In the genomic region with DNA sequence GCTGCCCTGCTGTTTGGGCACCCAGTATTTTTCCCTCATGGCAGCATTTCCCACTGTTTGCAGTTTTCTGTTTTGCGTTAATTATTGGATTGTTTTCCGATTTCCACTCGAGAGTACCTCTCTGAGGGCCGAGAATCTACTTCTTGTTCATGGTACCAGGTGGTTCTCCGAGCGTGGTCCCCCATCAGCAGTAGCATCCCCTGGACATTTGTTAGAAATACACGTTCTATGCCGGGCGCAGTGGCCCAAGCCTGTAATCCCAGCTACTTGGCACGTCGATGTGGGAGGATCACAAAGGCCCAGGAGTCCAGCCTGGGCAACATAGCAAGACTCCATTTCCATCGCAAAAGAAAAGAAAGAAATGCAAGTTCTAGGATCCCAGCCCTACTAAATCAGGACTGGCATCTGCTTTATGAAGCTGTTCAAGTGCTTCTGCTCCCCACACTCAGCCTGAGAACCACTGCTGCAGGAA, we compare ENCODE assay signal across 8 cellular contexts. TPM values are rescaled to one million over a fixed set of nuclear protein-coding genes. Genes with fewer than 3 reads are reported as not detected.
A peak's percentile ranks its signal among the peaks of the same experiment; 100 is the strongest.
DNase-seq lines count a peak whose midpoint lies in the region; ATAC-seq lines count a peak whose summit lies in the region.

No MANE protein-coding gene starts in this region.

- peaks cover 37% of the 10 kb centered on the region for H3K36me3 ChIP-seq in iPS-15b (ENCODE audit: control insufficient read depth, insufficient read depth, low read length)

- H3K4me1 Mint-ChIP-seq in activated T-helper 1 cell treated with anti-CD3 and anti-CD28 coated beads, Interleukin-12 subunit alpha, Interleukin-12 subunit beta, Interleukin-2, Interleukin-4 antibody, amounts not matched to agents 30 ng/mL and 10 ng/mL and 1 ng/mL, durations not matched to agents 14 hours and 24 hours and 36 hours (ENCODE audit: low read depth): peaks cover 20% of the 10 kb centered on the region
- H3K4me1 Mint-ChIP-seq in stimulated activated naive CD8-positive, alpha-beta T cell treated with anti-CD3 and anti-CD28 coated beads, Interleukin-15, amount 100 ng/mL, for 72 hours: peaks cover 48% of the 10 kb centered on the region

- H3K27me3 ChIP-seq in iPS-15b (ENCODE audit: control insufficient read depth, insufficient read depth, low read length): no peaks in the 10 kb centered on the region

- no peaks in the 10 kb centered on the region for H3K9me3 Mint-ChIP-seq in activated T-helper 1 cell treated with anti-CD3 and anti-CD28 coated beads, Interleukin-12 subunit alpha, Interleukin-12 subunit beta, Interleukin-2, Interleukin-4 antibody, amounts not matched to agents 30 ng/mL and 10 ng/mL and 1 ng/mL, durations not matched to agents 14 hours and 24 hours and 36 hours
- H3K9me3 Mint-ChIP-seq in stimulated activated naive CD8-positive, alpha-beta T cell treated with anti-CD3 and anti-CD28 coated beads, Interleukin-15, amount 100 ng/mL, for 72 hours: no peaks in the 10 kb centered on the region

- H3K36me3 Mint-ChIP-seq in activated T-helper 1 cell treated with anti-CD3 and anti-CD28 coated beads, Interleukin-12 subunit alpha, Interleukin-12 subunit beta, Interleukin-2, Interleukin-4 antibody, amounts not matched to agents 30 ng/mL and 10 ng/mL and 1 ng/mL, durations not matched to agents 14 hours and 24 hours and 36 hours (ENCODE audit: low read depth): peaks cover 33% of the 10 kb centered on the region

- H3K9ac ChIP-seq in iPS-15b (ENCODE audit: low read depth, low read length): peak overlapping the region; percentile 73

- H3K4me1 ChIP-seq in iPS-15b (ENCODE audit: control insufficient read depth, insufficient read depth, low read length): peaks cover 3% of the 10 kb centered on the region

- H3K9me3 ChIP-seq in iPS-15b (ENCODE audit: control insufficient read depth, insufficient read depth, low read length): no peaks in the 10 kb centered on the region

- intact Hi-C loops in activated T-helper 1 cell treated with anti-CD3 and anti-CD28 coated beads, Interleukin-12 subunit alpha, Interleukin-12 subunit beta, Interleukin-2, Interleukin-4 antibody, amounts not matched to agents 30 ng/mL and 10 ng/mL and 1 ng/mL, durations not matched to agents 14 hours and 24 hours and 36 hours (cut with micrococcal nuclease): no loop called here

- peak overlapping the region; percentile 95 for H3K4me3 Mint-ChIP-seq in activated T-helper 1 cell treated with anti-CD3 and anti-CD28 coated beads, Interleukin-12 subunit alpha, Interleukin-12 subunit beta, Interleukin-2, Interleukin-4 antibody, amounts not matched to agents 30 ng/mL and 10 ng/mL and 1 ng/mL, durations not matched to agents 14 hours and 24 hours and 36 hours
- H3K4me3 Mint-ChIP-seq in stimulated activated naive CD8-positive, alpha-beta T cell treated with anti-CD3 and anti-CD28 coated beads, Interleukin-15, amount 100 ng/mL, for 72 hours: peak overlapping the region; percentile 95 to 99

- DNase-seq in NCI-H146 treated with DMSO at 0.1 percent for 48 hours (lab: John Stamatoyannopoulos, UW; ENCODE audit: unreplicated experiment): peak; percentile 8
- no peak for DNase-seq in NCI-H146 (lab: John Stamatoyannopoulos, UW)
- DNase-seq in activated T-helper 1 cell treated with anti-CD3 and anti-CD28 coated beads, Interleukin-12 subunit alpha, Interleukin-12 subunit beta, Interleukin-2, Interleukin-4 antibody, amounts not matched to agents 30 ng/mL and 10 ng/mL and 1 ng/mL, durations not matched to agents 14 hours and 24 hours and 36 hours (ENCODE audit: low spot score): no peak
- no peak for DNase-seq in stimulated activated naive CD8-positive, alpha-beta T cell treated with anti-CD3 and anti-CD28 coated beads, Interleukin-15, amount 100 ng/mL, for 72 hours
- DNase-seq in stimulated activated CD4-positive, alpha-beta T cell treated with anti-CD3 and anti-CD28 coated beads, Interleukin-2, amount 100 ng/mL, for 24 hours: no peak
- no peak for DNase-seq in cerebellar cortex (ENCODE audit: low spot score)

- H3K27ac Mint-ChIP-seq in activated T-helper 1 cell treated with anti-CD3 and anti-CD28 coated beads, Interleukin-12 subunit alpha, Interleukin-12 subunit beta, Interleukin-2, Interleukin-4 antibody, amounts not matched to agents 30 ng/mL and 10 ng/mL and 1 ng/mL, durations not matched to agents 14 hours and 24 hours and 36 hours: peak overlapping the region; percentile 94
- H3K27ac Mint-ChIP-seq in stimulated activated naive CD8-positive, alpha-beta T cell treated with anti-CD3 and anti-CD28 coated beads, Interleukin-15, amount 100 ng/mL, for 72 hours: peak overlapping the region; percentile 88 to 99

- ATAC-seq in stimulated activated naive CD8-positive, alpha-beta T cell treated with anti-CD3 and anti-CD28 coated beads, Interleukin-15, amount 100 ng/mL, for 72 hours: no peak
- no peak for ATAC-seq in HG03196 (IDR thresholded peaks at IDR 0.05; ENCODE audit: unreplicated experiment)

- H3K4me3 ChIP-seq in iPS-15b (ENCODE audit: low read depth, low read length): peak overlapping the region; percentile 95

- H3K27me3 Mint-ChIP-seq in activated T-helper 1 cell treated with anti-CD3 and anti-CD28 coated beads, Interleukin-12 subunit alpha, Interleukin-12 subunit beta, Interleukin-2, Interleukin-4 antibody, amounts not matched to agents 30 ng/mL and 10 ng/mL and 1 ng/mL, durations not matched to agents 14 hours and 24 hours and 36 hours (ENCODE audit: insufficient read depth): no peaks in the 10 kb centered on the region
- no peaks in the 10 kb centered on the region for H3K27me3 Mint-ChIP-seq in stimulated activated naive CD8-positive, alpha-beta T cell treated with anti-CD3 and anti-CD28 coated beads, Interleukin-15, amount 100 ng/mL, for 72 hours

RNA-seq across cellular contexts. Expression of gene RRP1, which starts 0.7 kb away (rescaled TPM):
- total RNA-seq in activated T-helper 1 cell treated with anti-CD3 and anti-CD28 coated beads, Interleukin-12 subunit alpha, Interleukin-12 subunit beta, Interleukin-2, Interleukin-4 antibody, amounts not matched to agents 30 ng/mL and 10 ng/mL and 1 ng/mL, durations not matched to agents 14 hours and 24 hours and 36 hours: 90.9 and 91.8 TPM in 2 replicates

RNA-seq across cellular contexts. Expression of gene CSTB, which starts 14.0 kb away (rescaled TPM):
- 51.9 and 52.4 TPM in 2 replicates for total RNA-seq in activated T-helper 1 cell treated with anti-CD3 and anti-CD28 coated beads, Interleukin-12 subunit alpha, Interleukin-12 subunit beta, Interleukin-2, Interleukin-4 antibody, amounts not matched to agents 30 ng/mL and 10 ng/mL and 1 ng/mL, durations not matched to agents 14 hours and 24 hours and 36 hours
